Comparison of ENCODE assay signal across 1 cellular context in genomic region chr20:63857751-63858392, GRCh38.
TF ChIP-seq lines count a peak whose summit lies in the region.

No MANE protein-coding gene starts in this region.

TF ChIP-seq in HepG2, 621 proteins besides CTCF, POLR2A, EP300 and RAD21 (continued from another document and continues in another):
- TF ChIP-seq SMC3 (IDR thresholded peaks at IDR 0.05; ENCODE audit: low read length), result no peak
- no peak for TF ChIP-seq FOXJ3 (CRISPR knock-in tag; IDR thresholded peaks at IDR 0.05; ENCODE audit: borderline replicate concordance)
- TF ChIP-seq ETV5 (CRISPR knock-in tag; IDR thresholded peaks at IDR 0.05; ENCODE audit: borderline replicate concordance), result no peak
- no peak for TF ChIP-seq ELF1 (CRISPR knock-in tag; IDR thresholded peaks at IDR 0.05)
- no peak for TF ChIP-seq MIER3 (CRISPR knock-in tag; IDR thresholded peaks at IDR 0.05; ENCODE audit: borderline replicate concordance)
- no peak for TF ChIP-seq ZNF382 (CRISPR knock-in tag; IDR thresholded peaks at IDR 0.05; ENCODE audit: borderline replicate concordance)
- TF ChIP-seq PAX8 (CRISPR knock-in tag; IDR thresholded peaks at IDR 0.05; ENCODE audit: borderline replicate concordance), result no peak; the same call in 1 of the 2 replicates
- TF ChIP-seq GATAD1 (CRISPR knock-in tag; IDR thresholded peaks at IDR 0.05), result no peak
- TF ChIP-seq ZNF878 (CRISPR knock-in tag; IDR thresholded peaks at IDR 0.05), result no peak
- TF ChIP-seq TBX2 (CRISPR knock-in tag; IDR thresholded peaks at IDR 0.05; ENCODE audit: borderline replicate concordance), result no peak
- TF ChIP-seq TGIF2 (CRISPR knock-in tag; IDR thresholded peaks at IDR 0.05), result no peak
- peak; percentile 60 for TF ChIP-seq KDM2A (CRISPR knock-in tag; IDR thresholded peaks at IDR 0.05; ENCODE audit: borderline replicate concordance, low read depth)
- TF ChIP-seq TEF (CRISPR knock-in tag; IDR thresholded peaks at IDR 0.05), result no peak
- peak; percentile 4; the same call in 1 of the 2 replicates for TF ChIP-seq ZBTB7A (CRISPR knock-in tag; IDR thresholded peaks at IDR 0.05)
- no peak for TF ChIP-seq MLXIP (CRISPR knock-in tag; IDR thresholded peaks at IDR 0.05; ENCODE audit: borderline replicate concordance)
- peak; percentile 33; the same call in 1 of the 2 replicates for TF ChIP-seq ZNF775 (CRISPR knock-in tag; IDR thresholded peaks at IDR 0.05; ENCODE audit: borderline replicate concordance)
- no peak for TF ChIP-seq ASH2L (IDR thresholded peaks at IDR 0.05; ENCODE audit: insufficient read length, low read depth, low read length)
- TF ChIP-seq NAIF1 (CRISPR knock-in tag; IDR thresholded peaks at IDR 0.05; ENCODE audit: borderline replicate concordance), result no peak; the same call in 1 of the 2 replicates
- no peak for TF ChIP-seq ZNF501 (CRISPR knock-in tag; IDR thresholded peaks at IDR 0.05)
- 0 out of 2 replicates have a peak, but pooled peaks have one; percentile 37 for TF ChIP-seq SSRP1 (CRISPR knock-in tag; IDR thresholded peaks at IDR 0.05)
- TF ChIP-seq TEAD3 (CRISPR knock-in tag; optimal IDR thresholded peaks at IDR 0.05; ENCODE audit: borderline replicate concordance), result no peak
- TF ChIP-seq NR3C1 (CRISPR knock-in tag; IDR thresholded peaks at IDR 0.05), result no peak
- TF ChIP-seq SRY (CRISPR knock-in tag; IDR thresholded peaks at IDR 0.05), result no peak; the same call in 1 of the 2 replicates
- TF ChIP-seq STAG1 (CRISPR knock-in tag; IDR thresholded peaks at IDR 0.05), result no peak
- no peak for TF ChIP-seq ZSCAN12 (CRISPR knock-in tag; IDR thresholded peaks at IDR 0.05)
- no peak for TF ChIP-seq ZNF3 (CRISPR knock-in tag; IDR thresholded peaks at IDR 0.05)
- no peak for TF ChIP-seq ZFP36L1 (CRISPR knock-in tag; IDR thresholded peaks at IDR 0.05)
- no peak for TF ChIP-seq BRD4 (CRISPR knock-in tag; IDR thresholded peaks at IDR 0.05)
- no peak for TF ChIP-seq HMG20B (CRISPR knock-in tag; conservative IDR thresholded peaks at IDR 0.05)
- no peak; the same call in 1 of the 2 replicates for TF ChIP-seq TIGD3 (CRISPR knock-in tag; IDR thresholded peaks at IDR 0.05; ENCODE audit: borderline replicate concordance)
- no peak for TF ChIP-seq CHD2 (IDR thresholded peaks at IDR 0.05; ENCODE audit: low read depth, low read length)
- TF ChIP-seq BRF2 (CRISPR knock-in tag; IDR thresholded peaks at IDR 0.05), result no peak
- peak; percentile 82; the same call in 1 of the 2 replicates for TF ChIP-seq IRX3 (CRISPR knock-in tag; IDR thresholded peaks at IDR 0.05; ENCODE audit: borderline replicate concordance, low read depth)
- no peak for TF ChIP-seq PBX3 (CRISPR knock-in tag; IDR thresholded peaks at IDR 0.05; ENCODE audit: borderline replicate concordance)
- peak; percentile 30; the same call in 1 of the 2 replicates for TF ChIP-seq ZNF430 (CRISPR knock-in tag; IDR thresholded peaks at IDR 0.05)
- TF ChIP-seq CAMTA2 (CRISPR knock-in tag; IDR thresholded peaks at IDR 0.05; ENCODE audit: borderline replicate concordance), result no peak
- peak; percentile 63; the same call in 1 of the 2 replicates for TF ChIP-seq TOPORS (CRISPR knock-in tag; IDR thresholded peaks at IDR 0.05)
- no peak for TF ChIP-seq SMARCE1 (IDR thresholded peaks at IDR 0.05; ENCODE audit: borderline replicate concordance)
- no peak for TF ChIP-seq JDP2 (CRISPR knock-in tag; IDR thresholded peaks at IDR 0.05; ENCODE audit: borderline replicate concordance)
- TF ChIP-seq YEATS4 (CRISPR knock-in tag; IDR thresholded peaks at IDR 0.05; ENCODE audit: borderline replicate concordance), result no peak
- no peak for TF ChIP-seq RORA (CRISPR knock-in tag; IDR thresholded peaks at IDR 0.05)
- no peak for TF ChIP-seq E2F2 (CRISPR knock-in tag; IDR thresholded peaks at IDR 0.05; ENCODE audit: borderline replicate concordance)
- TF ChIP-seq ZNF609 (CRISPR knock-in tag; IDR thresholded peaks at IDR 0.05; ENCODE audit: borderline replicate concordance), result peak; percentile 53; the same call in 1 of the 2 replicates
- no peak for TF ChIP-seq ZBTB37 (CRISPR knock-in tag; IDR thresholded peaks at IDR 0.05)
- 0 out of 2 replicates have a peak, but pooled peaks have one; percentile 37 for TF ChIP-seq EEA1 (CRISPR knock-in tag; IDR thresholded peaks at IDR 0.05; ENCODE audit: borderline replicate concordance)
- no peak for TF ChIP-seq ZNF780A (CRISPR knock-in tag; IDR thresholded peaks at IDR 0.05)
- TF ChIP-seq ZNF282 (IDR thresholded peaks at IDR 0.05; ENCODE audit: partially characterized antibody), result no peak
- no peak for TF ChIP-seq HMGXB4 (CRISPR knock-in tag; IDR thresholded peaks at IDR 0.05; ENCODE audit: borderline replicate concordance in 1 of 2, low read depth in 1 of 2)
- no peak for TF ChIP-seq SMARCC2 (IDR thresholded peaks at IDR 0.05)
